ENCODE assay signal across 3 cellular contexts in the genomic region with DNA sequence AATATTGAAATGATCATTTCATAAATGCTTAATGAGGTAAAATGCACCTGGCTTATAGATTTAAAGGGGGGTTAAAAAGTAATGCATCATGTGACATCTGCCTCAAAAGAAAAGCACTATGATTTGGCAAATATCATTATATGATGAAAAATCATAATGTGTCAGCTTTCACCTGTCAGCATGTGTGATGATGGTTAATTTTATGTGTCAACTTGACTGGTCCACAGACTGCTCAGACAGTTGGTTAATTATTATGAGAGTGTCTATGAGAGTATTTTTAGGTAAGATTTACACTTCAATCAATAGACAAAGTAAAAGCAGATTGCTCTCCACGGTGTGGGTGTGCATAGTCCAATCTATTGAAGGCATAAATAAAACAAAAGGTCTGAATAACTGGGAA.
"Had no signal": no experiment of that assay in that cellular context is flagged by ENCODE, and none has a peak within 500 bp of the region (broad histone marks: within the 10 kb centered on the region; RNA-seq: fewer than 3 reads in every experiment).

No MANE protein-coding gene starts in this region.

- ATAC-seq: GM12878 had no signal

- DNase-seq: GDM1, GF-D8 had no signal

- H3K4me3 ChIP-seq: GM12878 had no signal
